Comparison of ENCODE assay signal across 8 cellular contexts in the genomic region with DNA sequence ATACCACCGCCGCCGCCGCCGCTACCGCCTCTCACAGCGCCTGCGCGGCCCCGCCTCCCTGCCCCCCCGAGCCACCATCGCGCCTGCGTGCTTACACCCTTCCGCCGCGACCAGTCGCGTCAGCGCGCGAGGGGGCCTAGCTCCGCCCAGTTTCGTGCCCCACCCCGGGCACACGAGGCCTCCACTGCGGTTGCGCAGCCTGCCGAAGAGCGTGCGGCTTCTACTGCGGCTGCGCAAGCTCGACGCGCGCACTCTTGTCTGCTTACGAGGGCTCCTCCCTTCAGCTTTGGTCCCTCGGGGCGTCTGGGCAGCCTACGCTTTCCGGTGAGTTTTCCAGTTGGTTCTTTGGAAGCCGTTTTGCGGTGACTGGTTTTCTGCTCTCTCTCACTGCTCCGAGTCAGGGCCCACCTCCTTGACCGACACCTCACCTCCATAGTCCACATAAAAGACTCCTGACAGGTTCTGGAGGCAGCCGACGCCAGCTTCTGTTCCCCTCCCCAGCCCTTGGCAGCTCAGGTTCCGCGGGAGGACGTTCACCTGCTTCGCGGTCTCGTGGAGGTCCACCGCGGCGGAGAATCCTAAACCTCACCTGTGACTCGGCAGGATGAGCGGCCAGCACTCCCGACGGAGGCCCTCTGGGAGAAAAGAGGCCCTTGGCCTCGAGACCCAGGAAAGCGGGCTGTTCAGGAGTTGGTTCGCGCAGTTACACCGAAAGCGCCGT. TPM values are rescaled to one million over a fixed set of nuclear protein-coding genes. Genes with fewer than 3 reads are reported as not detected.
DNase-seq lines count a peak whose midpoint lies in the region; ATAC-seq and TF ChIP-seq lines count a peak whose summit lies in the region.

Gene PITPNB (minus strand): TSS at position 35 of the 721 bp plus-strand sequence. CDS start 65 bp downstream, outside the sequence.

- H3K4me3 ChIP-seq in epithelial cell of esophagus (ENCODE audit: low read length) (peak within 1 kb of the TSS; percentile 85), mononuclear cell (ENCODE audit: low read length) (peak within 1 kb of the TSS; percentile 65)

- 0 out of 2 replicates have a peak, but pooled peaks have one; percentile 25 for TF ChIP-seq EP300 in Ishikawa (IDR thresholded peaks at IDR 0.05; ENCODE audit: borderline replicate concordance)

- DNase-seq in DMS114 treated with DMSO at 0.1 percent for 48 hours (lab: John Stamatoyannopoulos, UW; ENCODE audit: unreplicated experiment): peak; percentile 89
- peak; percentile 29 for DNase-seq in OCI-M2 (lab: John Stamatoyannopoulos, UW; ENCODE audit: unreplicated experiment)
- DNase-seq in activated T-cell treated with anti-CD3 and anti-CD28 coated beads for 4 hours: peak; percentile 99
- DNase-seq in epithelial cell of esophagus (ENCODE audit: low read depth): peak; percentile 98
- peak; percentile 97 to 98 for DNase-seq in stimulated activated CD8-positive, alpha-beta memory T cell treated with anti-CD3 and anti-CD28 coated beads, Interleukin-2, amount 100 ng/mL, for 48 hours (ENCODE audit: low read depth in 2 of 2)

- H3K9me3 ChIP-seq in mononuclear cell (ENCODE audit: low read depth, low read length): no peaks in the 10 kb centered on the region

- H3K4me1 ChIP-seq in mononuclear cell (ENCODE audit: insufficient read depth, low read length): peaks cover 24% of the 10 kb centered on the region

- no peaks in the 10 kb centered on the region for H3K27me3 ChIP-seq in mononuclear cell (ENCODE audit: insufficient read depth, low read length)

- ATAC-seq in GM21576 (IDR thresholded peaks at IDR 0.05; ENCODE audit: unreplicated experiment): peak; percentile 65

- no peak for TF ChIP-seq CTCF in epithelial cell of esophagus (IDR thresholded peaks at IDR 0.05; ENCODE audit: insufficient read depth, low read depth, low read length, missing control alignments)

- TF ChIP-seq RAD21 in Ishikawa (IDR thresholded peaks at IDR 0.05; ENCODE audit: low read depth): no peak

TF ChIP-seq in Ishikawa, 13 proteins besides CTCF, POLR2A, EP300 and RAD21:
- TF ChIP-seq TEAD4 (IDR thresholded peaks at IDR 0.05) (no peak), MAX (IDR thresholded peaks at IDR 0.05) (peak; percentile 65; the same call in 1 of the 2 replicates), TAF1 (IDR thresholded peaks at IDR 0.05; ENCODE audit: low read depth) (peak; percentile 80), CREB1 (IDR thresholded peaks at IDR 0.05; ENCODE audit: low read depth) (peak; percentile 79), EGR1 (IDR thresholded peaks at IDR 0.05) (0 out of 2 replicates have a peak, but pooled peaks have one; percentile 37), TCF12 (IDR thresholded peaks at IDR 0.05; ENCODE audit: low read depth) (peak; percentile 28; the same call in 1 of the 2 replicates), NFIC (IDR thresholded peaks at IDR 0.05) (no peak)

RNA-seq across cellular contexts. Expression of gene PITPNB, which starts in this region (rescaled TPM):
- total RNA-seq in mononuclear cell: 36.1 TPM

Comparison
In these comparisons a context has a peak if more than half of its experiments do, and no peak if none do; other contexts are left out.
1. Peak in every context shown above with its lines: DNase-seq, ATAC-seq and H3K4me3 ChIP-seq.
2. DNase-seq: peak in every context shown above with its lines; median percentile 99 in activated T-cell treated with anti-CD3 and anti-CD28 coated beads for 4 hours; 98 in epithelial cell of esophagus; 98 in stimulated activated CD8-positive, alpha-beta memory T cell treated with anti-CD3 and anti-CD28 coated beads, Interleukin-2, amount 100 ng/mL, for 48 hours; 89 in DMS114 treated with DMSO at 0.1 percent for 48 hours; 29 in OCI-M2.